In the genomic region with DNA sequence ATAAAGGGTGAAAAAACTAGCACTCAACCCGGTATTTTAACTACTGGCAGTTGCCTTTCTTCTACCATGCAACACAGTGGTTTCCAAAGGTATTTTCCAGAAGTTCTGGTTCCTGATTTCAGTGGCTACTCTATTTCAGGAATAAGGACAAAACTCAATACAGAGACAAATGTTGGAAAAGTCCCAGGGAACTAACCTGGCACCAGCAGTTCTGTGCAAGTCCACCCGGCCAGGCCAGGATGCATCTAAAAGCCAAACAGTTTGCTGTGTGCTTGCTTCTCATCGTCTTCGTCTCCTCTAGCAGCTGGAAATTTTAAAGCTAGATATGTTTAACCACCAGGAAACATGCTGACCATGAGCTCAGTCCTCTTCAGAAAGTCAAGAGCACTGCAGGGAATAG, we compare ENCODE assay signal across 11 cellular contexts. TPM values are rescaled to one million over a fixed set of nuclear protein-coding genes. Genes with fewer than 3 reads are reported as not detected.
DNase-seq lines count a peak whose midpoint lies in the region; ATAC-seq and TF ChIP-seq lines count a peak whose summit lies in the region.
"Had no signal": no experiment of that assay in that cellular context is flagged by ENCODE, and none has a peak within 500 bp of the region (broad histone marks: within the 10 kb centered on the region; RNA-seq: fewer than 3 reads in every experiment).

No MANE protein-coding gene starts in this region.

- H3K4me1 ChIP-seq in body of pancreas (peaks cover 67% of the 10 kb centered on the region), mesendoderm (ENCODE audit: control insufficient read depth, low read depth, low read length) (peaks cover 6% of the 10 kb centered on the region), upper lobe of right lung (peaks cover 37% of the 10 kb centered on the region)

- H3K79me2 ChIP-seq in mesendoderm (ENCODE audit: control insufficient read depth, insufficient read depth, low read length) = peaks cover 78% of the 10 kb centered on the region

- no peak overlapping the region for H3K4me3 ChIP-seq in body of pancreas
- H3K4me3 ChIP-seq in mesendoderm (ENCODE audit: low read length) = no peak overlapping the region
- no peak overlapping the region for H3K4me3 ChIP-seq in upper lobe of right lung
- H3K4me3 ChIP-seq: GM23248 had no signal

- H2BK5ac ChIP-seq in mesendoderm (ENCODE audit: low read length) = no peak overlapping the region

- peak overlapping the region; percentile 82 for H3K4me3 Mint-ChIP-seq in activated naive CD4-positive, alpha-beta T cell treated with anti-CD3 and anti-CD28 coated beads, Interleukin-2, amount 50 U/mL, for 24 hours

- WGBS in body of pancreas, 2 donors = 18 to 30% methylated on average over 4 of the region's 4 CpGs
- no CpG with 5 or more reads among the region's 4 CpGs for WGBS in mesendoderm (ENCODE audit: extremely low coverage, insufficient coverage, low lambda C conversion rate)

- TF ChIP-seq POLR2A in body of pancreas (IDR thresholded peaks at IDR 0.05) = no peak

- peaks cover 15% of the 10 kb centered on the region for H3K79me1 ChIP-seq in mesendoderm (ENCODE audit: low read length)

- H3K27ac Mint-ChIP-seq in activated naive CD4-positive, alpha-beta T cell treated with anti-CD3 and anti-CD28 coated beads, Interleukin-2, amount 50 U/mL, for 24 hours = peak overlapping the region; percentile 95

- no peak overlapping the region for H4K8ac ChIP-seq in mesendoderm (ENCODE audit: low read depth, low read length)

- H3K18ac ChIP-seq in mesendoderm (ENCODE audit: low read length) = peak overlapping the region; percentile 46

- no peak overlapping the region for H3K4me2 ChIP-seq in mesendoderm (ENCODE audit: low read length)

- H3K9me3 Mint-ChIP-seq in activated naive CD4-positive, alpha-beta T cell treated with anti-CD3 and anti-CD28 coated beads, Interleukin-2, amount 50 U/mL, for 24 hours = no peaks in the 10 kb centered on the region

- H3K4ac ChIP-seq in mesendoderm (ENCODE audit: low read depth, low read length) = no peak overlapping the region

- H3K9me3 ChIP-seq in body of pancreas (no peaks in the 10 kb centered on the region), upper lobe of right lung (no peaks in the 10 kb centered on the region)

- intact Hi-C loops in body of pancreas (cut with DNase I) (no loop called here), upper lobe of right lung (cut with DNase I) (no loop called here)

- no peak overlapping the region for H2BK15ac ChIP-seq in mesendoderm (replicated peaks; ENCODE audit: low read depth)

- H3K4me1 Mint-ChIP-seq in activated naive CD4-positive, alpha-beta T cell treated with anti-CD3 and anti-CD28 coated beads, Interleukin-2, amount 50 U/mL, for 24 hours = peaks cover 96% of the 10 kb centered on the region

- no peaks in the 10 kb centered on the region for H3K36me3 ChIP-seq in body of pancreas (replicated peaks in 1 of 2; ENCODE audit: insufficient read depth in 1 of 2, low read depth in 2 of 2)
- H3K36me3 ChIP-seq in mesendoderm (ENCODE audit: control insufficient read depth, insufficient read depth, low read length) = no peaks in the 10 kb centered on the region
- no peaks in the 10 kb centered on the region for H3K36me3 ChIP-seq in upper lobe of right lung

- no peak overlapping the region for H3K23ac ChIP-seq in mesendoderm (ENCODE audit: low read length)

- H3K27me3 ChIP-seq in body of pancreas (no peaks in the 10 kb centered on the region), mesendoderm (ENCODE audit: insufficient read depth, low read length, poor library complexity) (no peaks in the 10 kb centered on the region), upper lobe of right lung (no peaks in the 10 kb centered on the region)

- H2BK120ac ChIP-seq in mesendoderm (ENCODE audit: low read depth, low read length) = no peak overlapping the region

- no peak overlapping the region for H3K56ac ChIP-seq in mesendoderm (ENCODE audit: low read length)

- TF ChIP-seq CTCF in body of pancreas (IDR thresholded peaks at IDR 0.05) = no peak
- TF ChIP-seq CTCF in upper lobe of right lung (IDR thresholded peaks at IDR 0.05) = no peak

- H3K27me3 Mint-ChIP-seq in activated naive CD4-positive, alpha-beta T cell treated with anti-CD3 and anti-CD28 coated beads, Interleukin-2, amount 50 U/mL, for 24 hours = no peaks in the 10 kb centered on the region

- H4K5ac ChIP-seq in mesendoderm (ENCODE audit: low read length) = no peak overlapping the region

- H2AK5ac ChIP-seq in mesendoderm (ENCODE audit: low read length) = no peak overlapping the region

- no peak for DNase-seq in activated naive CD4-positive, alpha-beta T cell (lab: John Stamatoyannopoulos, UW)
- DNase-seq in body of pancreas = peak in 1 of 4 donors; percentile 47
- no peak for DNase-seq in mesendoderm
- DNase-seq in upper lobe of right lung = no peak
- DNase-seq in NCI-H1436 (lab: John Stamatoyannopoulos, UW) = no peak
- DNase-seq in H4 (ENCODE audit: low spot score) = no peak
- DNase-seq: GM23248; RPMI8226; stimulated activated CD4-positive, alpha-beta T cell treated with anti-CD3 and anti-CD28 coated beads, Interleukin-12 subunit alpha, Interleukin-12 subunit beta, amount 100 ng/mL, for 4 hours had no signal

- peak; percentile 28 for ATAC-seq in body of pancreas
- no peak for ATAC-seq in upper lobe of right lung
- ATAC-seq in GM18870 (IDR thresholded peaks at IDR 0.05; ENCODE audit: unreplicated experiment) = no peak

- no peak overlapping the region for H3K9ac ChIP-seq in mesendoderm (ENCODE audit: low read length)
- H3K9ac ChIP-seq: GM23248 had no signal

- peaks cover 10% of the 10 kb centered on the region for H3K36me3 Mint-ChIP-seq in activated naive CD4-positive, alpha-beta T cell treated with anti-CD3 and anti-CD28 coated beads, Interleukin-2, amount 50 U/mL, for 24 hours

- H3K27ac ChIP-seq in body of pancreas = peak overlapping the region in 3 of 4 donors; percentile 2 to 67 (median 55)
- H3K27ac ChIP-seq in mesendoderm (ENCODE audit: low read depth, low read length) = no peak overlapping the region
- peak overlapping the region; percentile 0 for H3K27ac ChIP-seq in upper lobe of right lung
- H3K27ac ChIP-seq: GM23248 had no signal

RNA-seq across cellular contexts. Expression of a gene that starts 52.5 kb away (rescaled TPM):
- total RNA-seq in body of pancreas (10 to 100 TPM; 24.1 to 51.1 TPM), upper lobe of right lung (29.4 TPM)
- polyA plus RNA-seq in mesendoderm (2013, experiment 1 of 2) = 12.8 TPM
- polyA plus RNA-seq in mesendoderm (2013, experiment 2 of 2) = 13.3 TPM
- 1.7 and 2.1 TPM in 2 replicates for total RNA-seq in H4 (2014; rRNA removed; shearing (Covaris generic))
